Comparison of ENCODE assay signal across 10 cellular contexts in genomic region chr7:50448823-50449222, GRCh38. TPM values are rescaled to one million over a fixed set of nuclear protein-coding genes. Genes with fewer than 3 reads are reported as not detected.
DNase-seq lines count a peak whose midpoint lies in the region; ATAC-seq lines count a peak whose summit lies in the region.
"Had no signal": no experiment of that assay in that cellular context is flagged by ENCODE, and none has a peak within 500 bp of the region (broad histone marks: within the 10 kb centered on the region; RNA-seq: fewer than 3 reads in every experiment).

No MANE protein-coding gene starts in this region.

- H3K27me3 Mint-ChIP-seq in activated naive CD4-positive, alpha-beta T cell treated with anti-CD3 and anti-CD28 coated beads for 36 hours (ENCODE audit: low read depth) = no peaks in the 10 kb centered on the region
- H3K27me3 Mint-ChIP-seq in activated CD4-positive, alpha-beta memory T cell treated with anti-CD3 and anti-CD28 coated beads, Interleukin-2, amount 10 ng/mL, durations not matched to agents 7 days and 5 days = peaks cover 5% of the 10 kb centered on the region
- H3K27me3 Mint-ChIP-seq in stimulated activated naive CD8-positive, alpha-beta T cell treated with anti-CD3 and anti-CD28 coated beads, Interleukin-15, Interleukin-2, amounts not matched to agents 100 ng/mL and 50 ng/mL, for 24 hours = no peaks in the 10 kb centered on the region

- peak; percentile 27 for ATAC-seq in HG03060 (IDR thresholded peaks at IDR 0.05; ENCODE audit: low read depth, unreplicated experiment)

- CTCF ChIA-PET in activated naive CD4-positive, alpha-beta T cell treated with anti-CD3 and anti-CD28 coated beads for 36 hours (lab: Charles Lee) = interaction anchor here (0.7 to 2.1 kb wide), 5 partner anchors 30 to 305 kb away, joined by 3 to 4 read pairs (median 3); no protein-coding TSS in a partner anchor
- CTCF ChIA-PET in activated CD4-positive, alpha-beta memory T cell treated with anti-CD3 and anti-CD28 coated beads, Interleukin-2, amount 10 ng/mL, durations not matched to agents 7 days and 5 days (lab: Charles Lee) = interaction anchor here (1.5 to 3.8 kb wide), 2 partner anchors 18 to 712 kb away, joined by 4 to 21 read pairs; no protein-coding TSS in a partner anchor

- no peak for DNase-seq in activated naive CD4-positive, alpha-beta T cell treated with anti-CD3 and anti-CD28 coated beads for 36 hours
- no peak for DNase-seq in activated naive CD4-positive, alpha-beta T cell treated with Interleukin-2 at 50 U/mL for 16 hours
- DNase-seq in activated CD4-positive, alpha-beta memory T cell treated with anti-CD3 and anti-CD28 coated beads, Interleukin-2, amount 10 ng/mL, durations not matched to agents 7 days and 5 days = no peak
- DNase-seq in DMS 273 (lab: John Stamatoyannopoulos, UW; ENCODE audit: unreplicated experiment) (no peak), NCI-H1092 treated with DMSO at 0.1 percent for 48 hours (lab: John Stamatoyannopoulos, UW) (no peak)
- no peak for DNase-seq in activated CD8-positive, alpha-beta memory T cell treated with anti-CD3 and anti-CD28 coated beads, Interleukin-2, amount 50 U/mL, for 4 hours
- DNase-seq: activated CD4-positive, alpha-beta T cell treated with anti-CD3 and anti-CD28 coated beads, Interleukin-2, amount 50 U/mL, for 1 hour; effector CD4-positive, alpha-beta T cell had no signal

- H3K36me3 Mint-ChIP-seq in activated naive CD4-positive, alpha-beta T cell treated with anti-CD3 and anti-CD28 coated beads for 36 hours (ENCODE audit: low read depth) = peaks cover 32% of the 10 kb centered on the region
- peaks cover 36% of the 10 kb centered on the region for H3K36me3 Mint-ChIP-seq in activated CD4-positive, alpha-beta memory T cell treated with anti-CD3 and anti-CD28 coated beads, Interleukin-2, amount 10 ng/mL, durations not matched to agents 7 days and 5 days (ENCODE audit: low read depth)
- peaks cover 44% of the 10 kb centered on the region for H3K36me3 Mint-ChIP-seq in stimulated activated naive CD8-positive, alpha-beta T cell treated with anti-CD3 and anti-CD28 coated beads, Interleukin-15, Interleukin-2, amounts not matched to agents 100 ng/mL and 50 ng/mL, for 24 hours (ENCODE audit: low read depth)

- H3K4me3 Mint-ChIP-seq in activated naive CD4-positive, alpha-beta T cell treated with anti-CD3 and anti-CD28 coated beads for 36 hours = peak overlapping the region; percentile 94
- peak overlapping the region; percentile 91 for H3K4me3 Mint-ChIP-seq in activated CD4-positive, alpha-beta memory T cell treated with anti-CD3 and anti-CD28 coated beads, Interleukin-2, amount 10 ng/mL, durations not matched to agents 7 days and 5 days
- peak overlapping the region; percentile 91 for H3K4me3 Mint-ChIP-seq in stimulated activated naive CD8-positive, alpha-beta T cell treated with anti-CD3 and anti-CD28 coated beads, Interleukin-15, Interleukin-2, amounts not matched to agents 100 ng/mL and 50 ng/mL, for 24 hours

- intact Hi-C loops in activated naive CD4-positive, alpha-beta T cell treated with anti-CD3 and anti-CD28 coated beads for 36 hours (cut with micrococcal nuclease) = loop anchor here (1.0 to 5.0 kb wide), 15 partner anchors 52 to 674 kb away; no protein-coding TSS in a partner anchor

- H3K27ac Mint-ChIP-seq in activated naive CD4-positive, alpha-beta T cell treated with anti-CD3 and anti-CD28 coated beads for 36 hours = peak overlapping the region; percentile 91
- H3K27ac Mint-ChIP-seq in activated CD4-positive, alpha-beta memory T cell treated with anti-CD3 and anti-CD28 coated beads, Interleukin-2, amount 10 ng/mL, durations not matched to agents 7 days and 5 days = peak overlapping the region; percentile 61
- peak overlapping the region; percentile 91 for H3K27ac Mint-ChIP-seq in stimulated activated naive CD8-positive, alpha-beta T cell treated with anti-CD3 and anti-CD28 coated beads, Interleukin-15, Interleukin-2, amounts not matched to agents 100 ng/mL and 50 ng/mL, for 24 hours

- POLR2A ChIA-PET in activated CD4-positive, alpha-beta memory T cell treated with anti-CD3 and anti-CD28 coated beads, Interleukin-2, amount 10 ng/mL, durations not matched to agents 7 days and 5 days (lab: Charles Lee) = interaction anchor here (1.1 to 2.6 kb wide), 7 partner anchors 11 to 182 kb away, joined by 3 to 13 read pairs (median 6); no protein-coding TSS in a partner anchor

- no peaks in the 10 kb centered on the region for H3K9me3 Mint-ChIP-seq in activated naive CD4-positive, alpha-beta T cell treated with anti-CD3 and anti-CD28 coated beads for 36 hours
- no peaks in the 10 kb centered on the region for H3K9me3 Mint-ChIP-seq in activated CD4-positive, alpha-beta memory T cell treated with anti-CD3 and anti-CD28 coated beads, Interleukin-2, amount 10 ng/mL, durations not matched to agents 7 days and 5 days
- no peaks in the 10 kb centered on the region for H3K9me3 Mint-ChIP-seq in stimulated activated naive CD8-positive, alpha-beta T cell treated with anti-CD3 and anti-CD28 coated beads, Interleukin-15, Interleukin-2, amounts not matched to agents 100 ng/mL and 50 ng/mL, for 24 hours

- peaks cover 50% of the 10 kb centered on the region for H3K4me1 Mint-ChIP-seq in activated naive CD4-positive, alpha-beta T cell treated with anti-CD3 and anti-CD28 coated beads for 36 hours (ENCODE audit: low read depth)
- H3K4me1 Mint-ChIP-seq in activated CD4-positive, alpha-beta memory T cell treated with anti-CD3 and anti-CD28 coated beads, Interleukin-2, amount 10 ng/mL, durations not matched to agents 7 days and 5 days = peaks cover 55% of the 10 kb centered on the region
- H3K4me1 Mint-ChIP-seq in stimulated activated naive CD8-positive, alpha-beta T cell treated with anti-CD3 and anti-CD28 coated beads, Interleukin-15, Interleukin-2, amounts not matched to agents 100 ng/mL and 50 ng/mL, for 24 hours (ENCODE audit: low read depth) = peaks cover 55% of the 10 kb centered on the region

RNA-seq across cellular contexts. Expression of gene FIGNL1, which starts 1.3 kb away (rescaled TPM):
- 10 to 100 TPM; 43.7 to 44.4 TPM for total RNA-seq in activated naive CD4-positive, alpha-beta T cell treated with anti-CD3 and anti-CD28 coated beads for 36 hours
- 10 to 100 TPM; 39.7 to 41.2 TPM for total RNA-seq in activated CD4-positive, alpha-beta memory T cell treated with anti-CD3 and anti-CD28 coated beads, Interleukin-2, amount 10 ng/mL, durations not matched to agents 7 days and 5 days
